Comparison of ENCODE assay signal across 8 cellular contexts in the genomic region with DNA sequence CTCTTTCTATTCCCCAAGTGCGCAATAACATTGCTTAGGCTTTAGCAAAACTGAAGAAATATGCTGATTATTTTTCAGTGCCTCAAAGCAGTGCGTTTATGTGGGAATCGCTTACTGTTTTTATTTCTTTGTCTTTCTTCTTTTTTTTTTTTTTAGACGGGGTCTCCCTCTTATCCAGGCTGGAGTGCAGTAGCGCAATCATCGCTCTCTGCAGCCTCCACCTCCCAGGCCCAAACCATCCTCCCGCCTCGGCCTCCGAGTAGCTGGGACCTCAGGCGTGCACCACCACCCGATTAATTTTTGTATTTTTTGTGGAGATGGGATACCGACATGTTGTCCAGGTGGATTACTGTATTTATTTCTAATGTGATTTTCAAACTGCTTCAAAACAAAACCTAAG. TPM values are rescaled to one million over a fixed set of nuclear protein-coding genes. Genes with fewer than 3 reads are reported as not detected.
DNase-seq lines count a peak whose midpoint lies in the region; ATAC-seq lines count a peak whose summit lies in the region.

No MANE protein-coding gene starts in this region.

- CTCF ChIA-PET in activated CD4-positive, alpha-beta memory T cell treated with anti-CD3 and anti-CD28 coated beads for 36 hours (lab: Charles Lee) = interaction anchor here (1.1 to 1.8 kb wide), 4 partner anchors 23 to 340 kb away, joined by 3 to 7 read pairs (median 5); no protein-coding TSS in a partner anchor

- H3K27me3 ChIP-seq in iPS DF 6.9 (ENCODE audit: control insufficient read depth, insufficient read depth, low read length) = no peaks in the 10 kb centered on the region

- in situ Hi-C loops in G401 (cut with HindIII; ENCODE audit: low sequenced_read_pairs) = no loop called here

- H3K27ac ChIP-seq in iPS DF 6.9 (ENCODE audit: low read length) = no peak overlapping the region

- H3K4me3 Mint-ChIP-seq in T-helper 1 cell treated with Interleukin-12 subunit alpha and Interleukin-12 subunit beta and Interleukin-4 antibody, amounts not matched to agents 30 μg/mL and 1 μg/mL, for 36 hours = peak overlapping the region; percentile 82
- peak overlapping the region; percentile 75 for H3K4me3 Mint-ChIP-seq in activated CD4-positive, alpha-beta memory T cell treated with anti-CD3 and anti-CD28 coated beads for 36 hours
- H3K4me3 Mint-ChIP-seq in stimulated activated effector memory CD8-positive, alpha-beta T cell treated with anti-CD3 and anti-CD28 coated beads, Interleukin-12 subunit alpha, Interleukin-12 subunit beta, amount 100 ng/mL, for 72 hours = peak overlapping the region; percentile 77

- intact Hi-C loops in activated CD4-positive, alpha-beta memory T cell treated with anti-CD3 and anti-CD28 coated beads for 36 hours (cut with micrococcal nuclease) = no loop called here

- peaks cover 12% of the 10 kb centered on the region for H3K36me3 Mint-ChIP-seq in T-helper 1 cell treated with Interleukin-12 subunit alpha and Interleukin-12 subunit beta and Interleukin-4 antibody, amounts not matched to agents 30 μg/mL and 1 μg/mL, for 36 hours (ENCODE audit: low read depth)
- H3K36me3 Mint-ChIP-seq in activated CD4-positive, alpha-beta memory T cell treated with anti-CD3 and anti-CD28 coated beads for 36 hours = peaks cover 11% of the 10 kb centered on the region
- peaks cover 33% of the 10 kb centered on the region for H3K36me3 Mint-ChIP-seq in stimulated activated effector memory CD8-positive, alpha-beta T cell treated with anti-CD3 and anti-CD28 coated beads, Interleukin-12 subunit alpha, Interleukin-12 subunit beta, amount 100 ng/mL, for 72 hours

- no peak overlapping the region for H3K27ac Mint-ChIP-seq in T-helper 1 cell treated with Interleukin-12 subunit alpha and Interleukin-12 subunit beta and Interleukin-4 antibody, amounts not matched to agents 30 μg/mL and 1 μg/mL, for 36 hours
- H3K27ac Mint-ChIP-seq in activated CD4-positive, alpha-beta memory T cell treated with anti-CD3 and anti-CD28 coated beads for 36 hours = no peak overlapping the region
- H3K27ac Mint-ChIP-seq in stimulated activated effector memory CD8-positive, alpha-beta T cell treated with anti-CD3 and anti-CD28 coated beads, Interleukin-12 subunit alpha, Interleukin-12 subunit beta, amount 100 ng/mL, for 72 hours = peak overlapping the region; percentile 29

- no peak for ATAC-seq in stimulated activated effector memory CD8-positive, alpha-beta T cell treated with anti-CD3 and anti-CD28 coated beads, Interleukin-12 subunit alpha, Interleukin-12 subunit beta, amount 100 ng/mL, for 72 hours
- ATAC-seq in GM18858 (IDR thresholded peaks at IDR 0.05; ENCODE audit: unreplicated experiment) = no peak

- no CpG with 5 or more reads among the region's 12 CpGs for WGBS in iPS DF 6.9 (ENCODE audit: insufficient coverage, insufficient read length)

- H3K9me3 ChIP-seq in iPS DF 6.9 (ENCODE audit: control insufficient read depth, insufficient read depth, low read length) = no peaks in the 10 kb centered on the region

- peaks cover 3% of the 10 kb centered on the region for H3K27me3 Mint-ChIP-seq in T-helper 1 cell treated with Interleukin-12 subunit alpha and Interleukin-12 subunit beta and Interleukin-4 antibody, amounts not matched to agents 30 μg/mL and 1 μg/mL, for 36 hours (ENCODE audit: low read depth)
- H3K27me3 Mint-ChIP-seq in activated CD4-positive, alpha-beta memory T cell treated with anti-CD3 and anti-CD28 coated beads for 36 hours = no peaks in the 10 kb centered on the region

- POLR2A ChIA-PET in activated CD4-positive, alpha-beta memory T cell treated with anti-CD3 and anti-CD28 coated beads for 36 hours (lab: Charles Lee) = interaction anchor here (1.0 to 1.8 kb wide), 4 partner anchors 9 to 31 kb away, joined by 5 to 14 read pairs (median 9); a partner anchor contains a TSS

- DNase-seq in T-helper 1 cell = no peak
- DNase-seq in activated CD4-positive, alpha-beta memory T cell treated with anti-CD3 and anti-CD28 coated beads for 36 hours = no peak
- no peak for DNase-seq in iPS DF 6.9 (ENCODE audit: low read depth, low spot score)
- no peak for DNase-seq in stimulated activated effector memory CD8-positive, alpha-beta T cell treated with anti-CD3 and anti-CD28 coated beads, Interleukin-12 subunit alpha, Interleukin-12 subunit beta, amount 100 ng/mL, for 72 hours (ENCODE audit: low spot score in 2 of 2)
- no peak for DNase-seq in activated effector memory CD4-positive, alpha-beta T cell treated with Interleukin-2 at 50 U/mL for 16 hours
- no peak for DNase-seq in G401 (ENCODE audit: low spot score)

- no peaks in the 10 kb centered on the region; the same call in 1 of the 2 replicates for H3K36me3 ChIP-seq in iPS DF 6.9 (ENCODE audit: control insufficient read depth, insufficient read depth, low read length)

- peaks cover 36% of the 10 kb centered on the region for H3K4me1 Mint-ChIP-seq in T-helper 1 cell treated with Interleukin-12 subunit alpha and Interleukin-12 subunit beta and Interleukin-4 antibody, amounts not matched to agents 30 μg/mL and 1 μg/mL, for 36 hours (ENCODE audit: low read depth)
- H3K4me1 Mint-ChIP-seq in activated CD4-positive, alpha-beta memory T cell treated with anti-CD3 and anti-CD28 coated beads for 36 hours (ENCODE audit: low read depth) = peaks cover 20% of the 10 kb centered on the region
- peaks cover 18% of the 10 kb centered on the region for H3K4me1 Mint-ChIP-seq in stimulated activated effector memory CD8-positive, alpha-beta T cell treated with anti-CD3 and anti-CD28 coated beads, Interleukin-12 subunit alpha, Interleukin-12 subunit beta, amount 100 ng/mL, for 72 hours

- H3K4me1 ChIP-seq in iPS DF 6.9 (ENCODE audit: control insufficient read depth, insufficient read depth, low read length) = no peaks in the 10 kb centered on the region

- H3K4me3 ChIP-seq in iPS DF 6.9 (ENCODE audit: low read length) = peak overlapping the region; percentile 99; the same call in 1 of the 2 replicates

- H3K9me3 Mint-ChIP-seq in T-helper 1 cell treated with Interleukin-12 subunit alpha and Interleukin-12 subunit beta and Interleukin-4 antibody, amounts not matched to agents 30 μg/mL and 1 μg/mL, for 36 hours = no peaks in the 10 kb centered on the region
- no peaks in the 10 kb centered on the region for H3K9me3 Mint-ChIP-seq in activated CD4-positive, alpha-beta memory T cell treated with anti-CD3 and anti-CD28 coated beads for 36 hours
- no peaks in the 10 kb centered on the region for H3K9me3 Mint-ChIP-seq in stimulated activated effector memory CD8-positive, alpha-beta T cell treated with anti-CD3 and anti-CD28 coated beads, Interleukin-12 subunit alpha, Interleukin-12 subunit beta, amount 100 ng/mL, for 72 hours

RNA-seq across cellular contexts. Expression of a gene that starts 1.2 kb away (rescaled TPM):
- total RNA-seq in activated CD4-positive, alpha-beta memory T cell treated with anti-CD3 and anti-CD28 coated beads for 36 hours = 10 to 100 TPM; 29.8 to 31.4 TPM
- 33.3 and 36.4 TPM in 2 replicates for total RNA-seq in G401 (2014; rRNA removed; shearing (Covaris generic))

RNA-seq across cellular contexts. Expression of a gene that starts 24.5 kb away (rescaled TPM):
- total RNA-seq in activated CD4-positive, alpha-beta memory T cell treated with anti-CD3 and anti-CD28 coated beads for 36 hours = 100 to 1,000 TPM; 143 to 148 TPM
- total RNA-seq in G401 (2014; rRNA removed; shearing (Covaris generic)) = 35.0 and 60.2 TPM in 2 replicates
